ENCODE assay signal across 1 cellular context in genomic region chr9:86286278-86286677, GRCh38.
TF ChIP-seq lines count a peak whose summit lies in the region.

No MANE protein-coding gene starts in this region.

TF ChIP-seq in GM23338, 12 proteins besides CTCF, POLR2A, EP300 and RAD21 (continued from another document):
- no peak for TF ChIP-seq ZNF462 (CRISPR knock-in tag; IDR thresholded peaks at IDR 0.05)
- TF ChIP-seq ETS1 (IDR thresholded peaks at IDR 0.05), result no peak
- TF ChIP-seq JUNB (IDR thresholded peaks at IDR 0.05; ENCODE audit: unreplicated experiment), result no peak
- no peak for TF ChIP-seq STAT1 (IDR thresholded peaks at IDR 0.05; ENCODE audit: unreplicated experiment)
- TF ChIP-seq ZNF114 (CRISPR knock-in tag; IDR thresholded peaks at IDR 0.05), result no peak
- TF ChIP-seq NANOG (IDR thresholded peaks at IDR 0.05; ENCODE audit: borderline replicate concordance), result no peak
- TF ChIP-seq POLR2AphosphoS5 (IDR thresholded peaks at IDR 0.05; ENCODE audit: low read depth), result no peak
- no peak for TF ChIP-seq EZH2phosphoT487 (IDR thresholded peaks at IDR 0.05; ENCODE audit: unreplicated experiment)
- no peak for TF ChIP-seq CREB1 (CRISPR knock-in tag; IDR thresholded peaks at IDR 0.05; ENCODE audit: low read depth)
- no peak for TF ChIP-seq EZH2 (IDR thresholded peaks at IDR 0.05; ENCODE audit: low read depth, unreplicated experiment)
- no peak for TF ChIP-seq ZNF331 (CRISPR knock-in tag; IDR thresholded peaks at IDR 0.05; ENCODE audit: low read depth)
